Comparison of ENCODE assay signal across 12 cellular contexts in the genomic region with DNA sequence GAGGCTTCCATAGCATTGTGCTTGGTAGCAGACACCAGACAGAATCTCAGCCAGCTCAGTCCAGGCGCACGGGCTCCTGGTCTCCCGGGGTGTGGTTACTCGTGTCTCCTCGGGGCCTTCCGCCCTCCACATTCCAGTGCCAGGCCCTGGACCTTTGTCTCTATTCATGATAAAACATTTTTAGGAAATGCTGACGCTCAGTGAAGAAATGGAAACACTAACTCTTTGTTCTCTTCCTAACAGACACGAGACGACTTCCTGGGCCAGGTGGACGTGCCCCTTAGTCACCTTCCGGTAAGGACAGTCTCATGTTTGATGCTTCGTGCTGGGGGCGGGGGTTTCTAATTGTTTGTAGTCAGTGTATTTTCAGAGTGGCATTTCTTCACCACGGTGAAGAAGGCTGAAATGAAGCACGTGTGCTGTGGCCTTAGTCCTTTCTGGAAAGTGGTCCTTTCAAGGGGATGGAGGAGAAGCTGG.
DNase-seq lines count a peak whose midpoint lies in the region; ATAC-seq and TF ChIP-seq lines count a peak whose summit lies in the region.
"Had no signal": no experiment of that assay in that cellular context is flagged by ENCODE, and none has a peak within 500 bp of the region (broad histone marks: within the 10 kb centered on the region; RNA-seq: fewer than 3 reads in every experiment).

No MANE protein-coding gene starts in this region.

- H3K27me3 ChIP-seq in lower lobe of right lung (ENCODE audit: low read depth) (no peaks in the 10 kb centered on the region), thyroid gland (no peaks in the 10 kb centered on the region)

- intact Hi-C loops in lower lobe of right lung (cut with DNase I), result no loop called here
- intact Hi-C loops in thyroid gland (cut with DNase I), result loop anchor here (10.0 kb wide), 2 partner anchors 131 to 271 kb away; a partner anchor contains a TSS

- H3K4me3 ChIP-seq in lower lobe of right lung, result no peak overlapping the region
- no peak overlapping the region for H3K4me3 ChIP-seq in thyroid gland (replicated peaks in 1 of 3)

- no peak for TF ChIP-seq POLR2A in thyroid gland (IDR thresholded peaks at IDR 0.05)

- DNase-seq in LHCN-M2 (ENCODE audit: low read depth), result peak; percentile 13
- DNase-seq in lower lobe of right lung, result no peak
- DNase-seq in thyroid gland, result no peak
- no peak for DNase-seq in central memory CD4-positive, alpha-beta T cell
- DNase-seq in stimulated activated naive CD4-positive, alpha-beta T cell treated with Interleukin-2 at 50 U/mL for 16 hours (lab: John Stamatoyannopoulos, UW), result no peak
- DNase-seq in DMS53 (lab: John Stamatoyannopoulos, UW), result no peak
- DNase-seq in NCI-H187 treated with DMSO at 0.1 percent for 48 hours (lab: John Stamatoyannopoulos, UW), result no peak
- DNase-seq: GDM1, NCI-H526 treated with DMSO at 0.1 percent for 48 hours, T-helper 2 cell had no signal

- H3K36me3 ChIP-seq in lower lobe of right lung (no peaks in the 10 kb centered on the region), thyroid gland (no peaks in the 10 kb centered on the region)

- 88 to 90% methylated on average over 15 of the region's 15 CpGs for WGBS in thyroid gland, 2 donors

- H3K9me3 ChIP-seq in lower lobe of right lung (no peaks in the 10 kb centered on the region), thyroid gland (no peaks in the 10 kb centered on the region)

- peak; percentile 19 to 40 for ATAC-seq in lower lobe of right lung
- ATAC-seq: sciatic nerve had no signal

- H3K27ac ChIP-seq in cingulate gyrus (ENCODE audit: low read depth, low read length) (peak overlapping the region; percentile 73), lower lobe of right lung (peak overlapping the region; percentile 60), thyroid gland (peak overlapping the region in 2 of 3 donors; percentile 22 to 64)

- TF ChIP-seq CTCF in lower lobe of right lung (IDR thresholded peaks at IDR 0.05), result no peak
- TF ChIP-seq CTCF in thyroid gland (IDR thresholded peaks at IDR 0.05), result no peak

- H3K4me1 ChIP-seq in lower lobe of right lung (peaks cover 60% of the 10 kb centered on the region), thyroid gland (peaks cover 34 to 57% of the 10 kb centered on the region in 2 donors)
